In the genomic region with DNA sequence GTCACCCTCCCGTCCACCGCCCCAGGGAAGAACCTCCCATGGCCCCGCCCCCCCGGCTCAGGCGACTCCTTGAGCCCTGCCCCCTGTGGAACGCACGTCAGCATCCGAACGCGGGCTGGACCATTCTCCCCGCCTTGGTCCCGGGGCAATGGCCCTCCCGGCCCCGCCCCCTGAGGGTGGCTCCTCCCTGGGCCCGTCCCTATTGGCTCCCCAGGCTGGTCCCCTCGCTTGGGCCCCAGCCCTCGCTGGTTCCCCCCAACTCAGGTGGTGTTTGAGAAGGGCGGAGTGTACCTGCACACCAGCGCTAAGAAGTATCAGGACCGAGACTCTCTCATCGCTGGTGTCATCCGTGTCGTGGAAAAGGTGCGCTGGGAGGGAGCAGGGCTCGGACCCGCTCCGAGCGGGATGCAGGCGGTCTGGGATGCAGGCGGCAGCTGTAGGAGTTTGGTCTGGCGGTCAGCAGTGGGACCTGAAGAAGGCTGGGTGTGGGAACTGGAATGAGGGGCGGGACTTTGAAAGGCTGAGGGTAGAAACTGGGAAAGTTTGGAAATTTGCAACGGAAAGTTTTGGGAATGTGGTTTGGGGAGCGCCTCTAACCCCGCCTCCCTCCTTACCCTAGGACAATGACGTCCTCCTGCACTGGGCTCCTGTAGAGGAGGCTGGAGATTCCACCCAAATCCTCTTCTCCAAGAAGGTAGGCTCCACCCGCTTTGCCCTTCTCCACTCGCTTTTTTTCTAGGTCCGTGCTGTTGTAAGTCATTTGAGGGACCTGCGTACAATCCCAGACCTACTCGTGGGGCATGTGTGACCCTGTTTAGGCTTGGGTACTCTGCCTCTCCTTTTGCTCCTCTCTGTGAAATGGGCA, we compare ENCODE assay signal across 8 cellular contexts. TPM values are rescaled to one million over a fixed set of nuclear protein-coding genes. Genes with fewer than 3 reads are reported as not detected.
DNase-seq lines count a peak whose midpoint lies in the region; ATAC-seq and TF ChIP-seq lines count a peak whose summit lies in the region.

No MANE protein-coding gene starts in this region.

- H3K36me3 ChIP-seq in GM23248 (ENCODE audit: low read depth), result peaks cover 8% of the 10 kb centered on the region; the same call in 1 of the 2 replicates
- H3K36me3 ChIP-seq in KOPT-K1 (ENCODE audit: insufficient read depth, low read length), result peaks cover 26% of the 10 kb centered on the region; the same call in 1 of the 2 replicates
- H3K36me3 ChIP-seq in Peyer's patch, result peaks cover 0 to 46% (median 4%) of the 10 kb centered on the region in 3 donors

- H3K27ac ChIP-seq in GM23248 (peak overlapping the region; percentile 95), KOPT-K1 (ENCODE audit: low read depth, low read length, poor library complexity, severe bottlenecking) (peak overlapping the region; percentile 96), Peyer's patch (peak overlapping the region; percentile 92 to 98 (median 94))

- 2 to 5% methylated on average over 28 to 36 of the region's 41 CpGs for whole genome bisulfite sequencing in GM23248 (ENCODE audit: low coverage in 1 of 2, low lambda C conversion rate in 2 of 2, missing lambda C conversion rate in 2 of 2), 2 experiments

- H3K9me3 ChIP-seq in GM23248 (ENCODE audit: low read depth), result no peaks in the 10 kb centered on the region
- H3K9me3 ChIP-seq in KOPT-K1 (ENCODE audit: insufficient read depth, low read length, poor library complexity, severe bottlenecking), result no peaks in the 10 kb centered on the region
- H3K9me3 ChIP-seq in Peyer's patch, result no peaks in the 10 kb centered on the region

- TF ChIP-seq POLR2A in Peyer's patch (IDR thresholded peaks at IDR 0.05), result no peak

- intact Hi-C loops in activated T-helper 2 cell treated with anti-CD3 and anti-CD28 coated beads, Interferon-gamma antibody, Interleukin-2, Interleukin-4, amounts not matched to agents 10 μg/mL and 5 μg/mL and 100 μg/mL, durations not matched to agents 14 hours and 24 hours and 36 hours (cut with micrococcal nuclease), result loop anchor here (1.0 to 2.0 kb wide), 9 partner anchors 9 to 382 kb away; a partner anchor contains a TSS

- H3K4me1 ChIP-seq in GM23248 (ENCODE audit: insufficient read depth), result peaks cover 10% of the 10 kb centered on the region
- peaks cover 0 to 27% (median 4%) of the 10 kb centered on the region in 4 donors for H3K4me1 ChIP-seq in Peyer's patch

- TF ChIP-seq CTCF in Peyer's patch (IDR thresholded peaks at IDR 0.05) (no peak), fibroblast of pulmonary artery (IDR thresholded peaks at IDR 0.05; ENCODE audit: low read length, missing control alignments) (no peak), nephron progenitor cell (IDR thresholded peaks at IDR 0.05) (no peak)

- peaks cover 43% of the 10 kb centered on the region for H3K36me3 Mint-ChIP-seq in activated T-helper 2 cell treated with anti-CD3 and anti-CD28 coated beads, Interferon-gamma antibody, Interleukin-2, Interleukin-4, amounts not matched to agents 10 μg/mL and 5 μg/mL and 100 μg/mL, durations not matched to agents 14 hours and 24 hours and 36 hours (ENCODE audit: low read depth)
- peaks cover 39% of the 10 kb centered on the region for H3K36me3 Mint-ChIP-seq in nephron progenitor cell (ENCODE audit: low read depth)

- H2AFZ ChIP-seq in GM23248, result peak overlapping the region; percentile 79

- H3K27ac Mint-ChIP-seq in activated T-helper 2 cell treated with anti-CD3 and anti-CD28 coated beads, Interferon-gamma antibody, Interleukin-2, Interleukin-4, amounts not matched to agents 10 μg/mL and 5 μg/mL and 100 μg/mL, durations not matched to agents 14 hours and 24 hours and 36 hours, result no peak overlapping the region
- H3K27ac Mint-ChIP-seq in nephron progenitor cell, result no peak overlapping the region
- no peak overlapping the region for H3K27ac Mint-ChIP-seq in stimulated activated naive CD8-positive, alpha-beta T cell treated with anti-CD3 and anti-CD28 coated beads, Interleukin-15, amount 100 ng/mL, for 72 hours

- in situ Hi-C loops in GM23248 (cut with MboI), result no loop called here

- H3F3A ChIP-seq in GM23248 (ENCODE audit: insufficient read depth), result no peaks in the 10 kb centered on the region

- no peaks in the 10 kb centered on the region for H3K9me3 Mint-ChIP-seq in activated T-helper 2 cell treated with anti-CD3 and anti-CD28 coated beads, Interferon-gamma antibody, Interleukin-2, Interleukin-4, amounts not matched to agents 10 μg/mL and 5 μg/mL and 100 μg/mL, durations not matched to agents 14 hours and 24 hours and 36 hours
- no peaks in the 10 kb centered on the region for H3K9me3 Mint-ChIP-seq in nephron progenitor cell
- H3K9me3 Mint-ChIP-seq in stimulated activated naive CD8-positive, alpha-beta T cell treated with anti-CD3 and anti-CD28 coated beads, Interleukin-15, amount 100 ng/mL, for 72 hours, result no peaks in the 10 kb centered on the region

- H3K9me2 ChIP-seq in GM23248 (ENCODE audit: insufficient read depth), result no peaks in the 10 kb centered on the region

- peak overlapping the region; percentile 76 for H3K4me2 ChIP-seq in GM23248 (ENCODE audit: unreplicated experiment)

- H3K4me3 ChIP-seq in GM23248, result peak overlapping the region; percentile 96
- peak overlapping the region; percentile 59 to 92 (median 76) for H3K4me3 ChIP-seq in Peyer's patch
- H3K4me3 ChIP-seq in fibroblast of pulmonary artery (replicated peaks; ENCODE audit: low read depth, low read length), result peak overlapping the region; percentile 99

- peak; percentile 98 for DNase-seq in EL
- peak; percentile 100 for DNase-seq in GM23248
- DNase-seq in Peyer's patch, result peak; percentile 99 to 100 (median 99)
- DNase-seq in activated T-helper 2 cell treated with anti-CD3 and anti-CD28 coated beads, Interferon-gamma antibody, Interleukin-2, Interleukin-4, amounts not matched to agents 10 μg/mL and 5 μg/mL and 100 μg/mL, durations not matched to agents 14 hours and 24 hours and 36 hours (ENCODE audit: low spot score), result peak; percentile 97
- DNase-seq in fibroblast of pulmonary artery (ENCODE audit: low read depth), result peak; percentile 98
- peak; percentile 98 for DNase-seq in nephron progenitor cell
- DNase-seq in stimulated activated naive CD8-positive, alpha-beta T cell treated with anti-CD3 and anti-CD28 coated beads, Interleukin-15, amount 100 ng/mL, for 72 hours, result peak; percentile 99

- H3K9ac ChIP-seq in GM23248, result peak overlapping the region; percentile 98

- H3K27me3 ChIP-seq in GM23248 (replicated peaks; ENCODE audit: insufficient read depth) (no peaks in the 10 kb centered on the region), Peyer's patch (no peaks in the 10 kb centered on the region)

- H3K79me2 ChIP-seq in GM23248 (ENCODE audit: insufficient read depth), result peaks cover 43% of the 10 kb centered on the region

- peaks cover 22% of the 10 kb centered on the region for H3K4me1 Mint-ChIP-seq in activated T-helper 2 cell treated with anti-CD3 and anti-CD28 coated beads, Interferon-gamma antibody, Interleukin-2, Interleukin-4, amounts not matched to agents 10 μg/mL and 5 μg/mL and 100 μg/mL, durations not matched to agents 14 hours and 24 hours and 36 hours (ENCODE audit: low read depth)
- H3K4me1 Mint-ChIP-seq in nephron progenitor cell, result peaks cover 37% of the 10 kb centered on the region
- peaks cover 39% of the 10 kb centered on the region for H3K4me1 Mint-ChIP-seq in stimulated activated naive CD8-positive, alpha-beta T cell treated with anti-CD3 and anti-CD28 coated beads, Interleukin-15, amount 100 ng/mL, for 72 hours

- no peaks in the 10 kb centered on the region for H4K20me1 ChIP-seq in GM23248 (ENCODE audit: insufficient read depth)

- H3K27me3 Mint-ChIP-seq in activated T-helper 2 cell treated with anti-CD3 and anti-CD28 coated beads, Interferon-gamma antibody, Interleukin-2, Interleukin-4, amounts not matched to agents 10 μg/mL and 5 μg/mL and 100 μg/mL, durations not matched to agents 14 hours and 24 hours and 36 hours (ENCODE audit: low read depth), result no peaks in the 10 kb centered on the region
- no peaks in the 10 kb centered on the region for H3K27me3 Mint-ChIP-seq in nephron progenitor cell (ENCODE audit: low read depth, poor library complexity)
- no peaks in the 10 kb centered on the region for H3K27me3 Mint-ChIP-seq in stimulated activated naive CD8-positive, alpha-beta T cell treated with anti-CD3 and anti-CD28 coated beads, Interleukin-15, amount 100 ng/mL, for 72 hours

- H3K4me3 Mint-ChIP-seq in activated T-helper 2 cell treated with anti-CD3 and anti-CD28 coated beads, Interferon-gamma antibody, Interleukin-2, Interleukin-4, amounts not matched to agents 10 μg/mL and 5 μg/mL and 100 μg/mL, durations not matched to agents 14 hours and 24 hours and 36 hours (ENCODE audit: low read depth), result no peak overlapping the region
- H3K4me3 Mint-ChIP-seq in nephron progenitor cell, result no peak overlapping the region
- H3K4me3 Mint-ChIP-seq in stimulated activated naive CD8-positive, alpha-beta T cell treated with anti-CD3 and anti-CD28 coated beads, Interleukin-15, amount 100 ng/mL, for 72 hours, result no peak overlapping the region

- peak; percentile 86 for ATAC-seq in stimulated activated naive CD8-positive, alpha-beta T cell treated with anti-CD3 and anti-CD28 coated beads, Interleukin-15, amount 100 ng/mL, for 72 hours

RNA-seq across cellular contexts. Expression of a gene that starts 0.6 kb away (rescaled TPM):
- 6.3 and 6.6 TPM in 2 replicates for total RNA-seq in GM23248 (2014; rRNA removed; shearing (Covaris generic))
- 32.4 and 33.0 TPM in 2 replicates for polyA plus RNA-seq in GM23248 (2016; fragmentation: Nextera tagmentation; extraction: Ambion mirVana)
- 10 to 100 TPM; 22.8 to 83.3 (median 62.1) TPM for total RNA-seq in Peyer's patch
- 40.0 and 42.3 TPM in 2 replicates for total RNA-seq in activated T-helper 2 cell treated with anti-CD3 and anti-CD28 coated beads, Interferon-gamma antibody, Interleukin-2, Interleukin-4, amounts not matched to agents 10 μg/mL and 5 μg/mL and 100 μg/mL, durations not matched to agents 14 hours and 24 hours and 36 hours

RNA-seq across cellular contexts. Expression of a gene that starts 1.0 kb away (rescaled TPM):
- total RNA-seq in GM23248 (2014; rRNA removed; shearing (Covaris generic)), result 11.6 and 17.3 TPM in 2 replicates
- polyA plus RNA-seq in GM23248 (2016; fragmentation: Nextera tagmentation; extraction: Ambion mirVana), result 60.4 and 65.2 TPM in 2 replicates
- total RNA-seq in Peyer's patch, result 10 to 100 TPM; 17.2 to 30.5 (median 23.3) TPM
- total RNA-seq in activated T-helper 2 cell treated with anti-CD3 and anti-CD28 coated beads, Interferon-gamma antibody, Interleukin-2, Interleukin-4, amounts not matched to agents 10 μg/mL and 5 μg/mL and 100 μg/mL, durations not matched to agents 14 hours and 24 hours and 36 hours, result 26.6 and 29.7 TPM in 2 replicates

RNA-seq across cellular contexts. Expression of a gene that starts 10.7 kb away (rescaled TPM):
- total RNA-seq in GM23248 (2014; rRNA removed; shearing (Covaris generic)), result 31.5 and 35.9 TPM in 2 replicates
- 32.7 and 42.2 TPM in 2 replicates for polyA plus RNA-seq in GM23248 (2016; fragmentation: Nextera tagmentation; extraction: Ambion mirVana)
- 100 to 1,000 TPM in 3 of 4 donors, 10 to 100 TPM in 1; 58.7 to 235 (median 118) TPM for total RNA-seq in Peyer's patch
- 111 and 117 TPM in 2 replicates for total RNA-seq in activated T-helper 2 cell treated with anti-CD3 and anti-CD28 coated beads, Interferon-gamma antibody, Interleukin-2, Interleukin-4, amounts not matched to agents 10 μg/mL and 5 μg/mL and 100 μg/mL, durations not matched to agents 14 hours and 24 hours and 36 hours

RNA-seq across cellular contexts. Expression of a gene that starts 18.6 kb away (rescaled TPM):
- not detected in 2 replicates for total RNA-seq in GM23248 (2014; rRNA removed; shearing (Covaris generic))
- 0.66 and 0.91 TPM in 2 replicates for polyA plus RNA-seq in GM23248 (2016; fragmentation: Nextera tagmentation; extraction: Ambion mirVana)
- not detected for total RNA-seq in Peyer's patch
- 42.3 and 42.4 TPM in 2 replicates for total RNA-seq in activated T-helper 2 cell treated with anti-CD3 and anti-CD28 coated beads, Interferon-gamma antibody, Interleukin-2, Interleukin-4, amounts not matched to agents 10 μg/mL and 5 μg/mL and 100 μg/mL, durations not matched to agents 14 hours and 24 hours and 36 hours

RNA-seq across cellular contexts. Expression of a gene that starts 27.2 kb away (rescaled TPM):
- 53.1 and 88.0 TPM in 2 replicates for total RNA-seq in GM23248 (2014; rRNA removed; shearing (Covaris generic))
- polyA plus RNA-seq in GM23248 (2016; fragmentation: Nextera tagmentation; extraction: Ambion mirVana), result 88.9 and 91.7 TPM in 2 replicates
- 100 to 1,000 TPM in 2 of 4 donors, 10 to 100 TPM in 2; 80.0 to 153 (median 95.9) TPM for total RNA-seq in Peyer's patch
- 127 and 134 TPM in 2 replicates for total RNA-seq in activated T-helper 2 cell treated with anti-CD3 and anti-CD28 coated beads, Interferon-gamma antibody, Interleukin-2, Interleukin-4, amounts not matched to agents 10 μg/mL and 5 μg/mL and 100 μg/mL, durations not matched to agents 14 hours and 24 hours and 36 hours

Comparison
In these comparisons a context has a peak if more than half of its experiments do, and no peak if none do; other contexts are left out.
1. Peak in every context shown above with its lines: DNase-seq, ATAC-seq, H3K4me3 ChIP-seq and H3K27ac ChIP-seq.